ENCODE assay signal across 35 cellular contexts in the genomic region with DNA sequence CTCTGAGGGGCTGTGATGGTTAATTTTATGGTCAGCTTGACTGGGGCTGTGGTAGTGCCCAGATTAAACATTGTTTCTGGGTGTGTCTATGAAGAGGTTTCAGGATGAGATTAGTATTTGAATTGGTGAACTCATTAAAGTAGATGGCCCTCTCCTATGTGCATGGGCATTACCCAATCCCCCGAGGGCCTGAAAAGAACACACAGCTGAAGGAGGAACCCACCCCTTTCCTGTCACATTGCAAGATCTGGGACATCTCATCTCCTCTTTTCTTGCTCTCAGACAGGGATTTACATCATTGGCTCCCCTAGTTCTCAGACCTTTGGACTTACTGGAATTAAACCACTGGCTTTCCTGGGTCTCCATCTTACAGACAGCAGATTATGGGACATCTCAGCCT. TPM values are rescaled to one million over a fixed set of nuclear protein-coding genes. Genes with fewer than 3 reads are reported as not detected.
"Had no signal": no experiment of that assay in that cellular context is flagged by ENCODE, and none has a peak within 500 bp of the region (broad histone marks: within the 10 kb centered on the region; RNA-seq: fewer than 3 reads in every experiment).

No MANE protein-coding gene starts in this region.

- H3K4me1 Mint-ChIP-seq: activated CD4-positive, alpha-beta T cell treated with anti-CD3 and anti-CD28 coated beads, Interleukin-2, amount 10 ng/mL, durations not matched to agents 24 days and 14 days; activated naive CD8-positive, alpha-beta T cell treated with anti-CD3 and anti-CD28 coated beads for 36 hours; activated T-helper 17 cell treated with anti-CD3 and anti-CD28 coated beads, Interleukin-2, amount 50 U/mL, for 72 hours; central memory CD8-positive, alpha-beta T cell had no signal

- H3K9me3 Mint-ChIP-seq: activated CD4-positive, alpha-beta T cell treated with anti-CD3 and anti-CD28 coated beads, Interleukin-2, amount 10 ng/mL, durations not matched to agents 24 days and 14 days; activated CD8-positive, alpha-beta T cell treated with anti-CD3 and anti-CD28 coated beads for 36 hours; activated naive CD8-positive, alpha-beta T cell treated with anti-CD3 and anti-CD28 coated beads for 36 hours; activated T-cell treated with anti-CD3 and anti-CD28 coated beads, Interleukin-2, amount 50 U/mL, for 72 hours; activated T-helper 17 cell treated with anti-CD3 and anti-CD28 coated beads, Interleukin-2, amount 50 U/mL, for 72 hours; central memory CD8-positive, alpha-beta T cell; T-helper 2 cell treated with Interferon-gamma antibody and Interleukin-4, amounts not matched to agents 5 μg/mL and 100 μg/mL, for 36 hours had no signal

- H3K27me3 ChIP-seq: brain microvascular endothelial cell, cardiac muscle cell, Peyer's patch, SJSA1 had no signal

- H3K4me2 ChIP-seq: SK-N-SH had no signal

- ATAC-seq: activated CD8-positive, alpha-beta T cell treated with anti-CD3 and anti-CD28 coated beads for 36 hours; activated T-cell treated with anti-CD3 and anti-CD28 coated beads, Interleukin-2, amount 50 U/mL, for 72 hours; activated T-helper 17 cell treated with anti-CD3 and anti-CD28 coated beads, Interleukin-2, amount 50 U/mL, for 72 hours; PC-3 had no signal

- H3K36me3 Mint-ChIP-seq: activated naive CD8-positive, alpha-beta T cell treated with anti-CD3 and anti-CD28 coated beads for 36 hours had no signal

- H3K4me3 ChIP-seq: cardiac muscle cell, Peyer's patch, SJSA1 had no signal

- H3K9me3 ChIP-seq: Peyer's patch, SJSA1, SK-N-SH had no signal

- DNase-seq: activated CD4-positive, alpha-beta T cell treated with anti-CD3 and anti-CD28 coated beads, Interleukin-2, amount 10 ng/mL, durations not matched to agents 24 days and 14 days; activated CD4-positive, alpha-beta T cell treated with anti-CD3 and anti-CD28 coated beads, Interleukin-2, amount 50 U/mL, for 4 hours; activated CD8-positive, alpha-beta T cell treated with anti-CD3 and anti-CD28 coated beads for 36 hours; activated effector memory CD4-positive, alpha-beta T cell treated with anti-CD3 and anti-CD28 coated beads, Interleukin-2, amount 50 U/mL, for 16 hours; activated naive CD4-positive, alpha-beta T cell; activated naive CD4-positive, alpha-beta T cell treated with anti-CD3 and anti-CD28 coated beads, Interleukin-2, amount 50 U/mL, for 16 hours; activated naive CD8-positive, alpha-beta T cell treated with anti-CD3 and anti-CD28 coated beads for 36 hours; activated T-cell treated with anti-CD3 and anti-CD28 coated beads, Interleukin-2, amount 50 U/mL, for 1 hour; activated T-cell treated with anti-CD3 and anti-CD28 coated beads, Interleukin-2, amount 50 U/mL, for 72 hours; amniotic stem cell; aorta; brain microvascular endothelial cell; NCI-H1048; NCI-H1105 treated with DMSO at 0.1 percent for 48 hours; NCI-H1436; NCI-H1694; NCI-H1930; NCI-H345; NCI-H510A; NCI-H526; NCI-H748 treated with DMSO at 0.1 percent for 48 hours; NK-92 treated with Interleukin-12 subunit alpha and Interleukin-12 subunit beta, amount 100 ng/mL, for 24 hours; PC-3; Peyer's patch; RPMI8226; SHP77 treated with DMSO at 0.1 percent for 48 hours; SK-N-SH had no signal

- H3K4me1 ChIP-seq: Peyer's patch, SJSA1 had no signal

- H3K4me3 Mint-ChIP-seq: activated CD4-positive, alpha-beta T cell treated with anti-CD3 and anti-CD28 coated beads, Interleukin-2, amount 10 ng/mL, durations not matched to agents 24 days and 14 days; activated CD8-positive, alpha-beta T cell treated with anti-CD3 and anti-CD28 coated beads for 36 hours; activated naive CD8-positive, alpha-beta T cell treated with anti-CD3 and anti-CD28 coated beads for 36 hours; activated T-cell treated with anti-CD3 and anti-CD28 coated beads, Interleukin-2, amount 50 U/mL, for 72 hours; activated T-helper 17 cell treated with anti-CD3 and anti-CD28 coated beads, Interleukin-2, amount 50 U/mL, for 72 hours; central memory CD8-positive, alpha-beta T cell; T-helper 1 cell treated with Interleukin-12 subunit alpha and Interleukin-12 subunit beta and Interleukin-4 antibody, amounts not matched to agents 30 μg/mL and 1 μg/mL, for 36 hours; T-helper 2 cell treated with Interferon-gamma antibody and Interleukin-4, amounts not matched to agents 5 μg/mL and 100 μg/mL, for 36 hours had no signal

- H3K9ac ChIP-seq: SK-N-SH had no signal

- H3K36me3 ChIP-seq: brain microvascular endothelial cell, cardiac muscle cell, Peyer's patch, SJSA1 had no signal

- FAIRE-seq: TTC549 had no signal

- H3K27ac ChIP-seq: brain microvascular endothelial cell, cardiac muscle cell, Peyer's patch, SJSA1 had no signal

- H3K27ac Mint-ChIP-seq: activated CD4-positive, alpha-beta T cell treated with anti-CD3 and anti-CD28 coated beads, Interleukin-2, amount 10 ng/mL, durations not matched to agents 24 days and 14 days; activated CD8-positive, alpha-beta T cell treated with anti-CD3 and anti-CD28 coated beads for 36 hours; activated naive CD8-positive, alpha-beta T cell treated with anti-CD3 and anti-CD28 coated beads for 36 hours; activated T-cell treated with anti-CD3 and anti-CD28 coated beads, Interleukin-2, amount 50 U/mL, for 72 hours; activated T-helper 17 cell treated with anti-CD3 and anti-CD28 coated beads, Interleukin-2, amount 50 U/mL, for 72 hours; T-helper 1 cell treated with Interleukin-12 subunit alpha and Interleukin-12 subunit beta and Interleukin-4 antibody, amounts not matched to agents 30 μg/mL and 1 μg/mL, for 36 hours; T-helper 2 cell treated with Interferon-gamma antibody and Interleukin-4, amounts not matched to agents 5 μg/mL and 100 μg/mL, for 36 hours had no signal

RNA-seq across cellular contexts. Expression of gene NDP, which starts 29.4 kb away (rescaled TPM):
- total RNA-seq: activated CD4-positive, alpha-beta T cell treated with anti-CD3 and anti-CD28 coated beads, Interleukin-2, amount 10 ng/mL, durations not matched to agents 24 days and 14 days; activated CD8-positive, alpha-beta memory T cell treated with anti-CD3 and anti-CD28 coated beads for 36 hours; activated CD8-positive, alpha-beta T cell treated with anti-CD3 and anti-CD28 coated beads for 36 hours; activated naive CD8-positive, alpha-beta T cell treated with anti-CD3 and anti-CD28 coated beads for 36 hours; activated T-cell treated with anti-CD3 and anti-CD28 coated beads, Interleukin-2, amount 50 U/mL, for 72 hours; cardiac muscle cell had no signal
- polyA plus RNA-seq: cardiac muscle cell had no signal
